Comparison of ENCODE assay signal across 1 cellular context in the genomic region with DNA sequence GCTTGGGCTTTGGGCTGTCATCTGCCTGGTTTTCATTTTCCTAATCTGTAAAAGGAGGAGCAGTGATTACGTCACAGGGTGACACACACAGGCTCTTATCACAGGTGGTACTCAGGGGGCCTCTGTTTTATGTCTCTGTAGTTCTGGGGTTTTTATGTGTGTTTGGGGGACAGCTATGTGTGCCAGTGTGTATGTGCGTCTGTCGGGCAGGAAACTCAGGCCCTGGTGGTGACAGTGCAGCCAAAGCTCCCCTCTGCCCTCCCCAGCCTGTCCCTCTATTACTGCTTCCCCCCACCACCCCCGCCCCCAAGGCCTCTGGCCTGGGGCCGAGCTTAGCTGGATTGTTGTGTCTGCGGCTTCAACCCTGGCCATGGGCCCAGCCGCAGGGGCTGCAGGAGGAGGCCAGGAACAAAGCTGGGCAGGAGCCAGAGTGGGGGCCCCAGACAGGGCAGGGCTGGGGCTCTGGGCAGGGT.
A peak's percentile ranks its signal among the peaks of the same experiment; 100 is the strongest.
TF ChIP-seq lines count a peak whose summit lies in the region.

No MANE protein-coding gene starts in this region.

TF ChIP-seq in SK-N-SH, 30 proteins besides CTCF, POLR2A, EP300 and RAD21 (continued from another document):
- TF ChIP-seq, protein P1, sequence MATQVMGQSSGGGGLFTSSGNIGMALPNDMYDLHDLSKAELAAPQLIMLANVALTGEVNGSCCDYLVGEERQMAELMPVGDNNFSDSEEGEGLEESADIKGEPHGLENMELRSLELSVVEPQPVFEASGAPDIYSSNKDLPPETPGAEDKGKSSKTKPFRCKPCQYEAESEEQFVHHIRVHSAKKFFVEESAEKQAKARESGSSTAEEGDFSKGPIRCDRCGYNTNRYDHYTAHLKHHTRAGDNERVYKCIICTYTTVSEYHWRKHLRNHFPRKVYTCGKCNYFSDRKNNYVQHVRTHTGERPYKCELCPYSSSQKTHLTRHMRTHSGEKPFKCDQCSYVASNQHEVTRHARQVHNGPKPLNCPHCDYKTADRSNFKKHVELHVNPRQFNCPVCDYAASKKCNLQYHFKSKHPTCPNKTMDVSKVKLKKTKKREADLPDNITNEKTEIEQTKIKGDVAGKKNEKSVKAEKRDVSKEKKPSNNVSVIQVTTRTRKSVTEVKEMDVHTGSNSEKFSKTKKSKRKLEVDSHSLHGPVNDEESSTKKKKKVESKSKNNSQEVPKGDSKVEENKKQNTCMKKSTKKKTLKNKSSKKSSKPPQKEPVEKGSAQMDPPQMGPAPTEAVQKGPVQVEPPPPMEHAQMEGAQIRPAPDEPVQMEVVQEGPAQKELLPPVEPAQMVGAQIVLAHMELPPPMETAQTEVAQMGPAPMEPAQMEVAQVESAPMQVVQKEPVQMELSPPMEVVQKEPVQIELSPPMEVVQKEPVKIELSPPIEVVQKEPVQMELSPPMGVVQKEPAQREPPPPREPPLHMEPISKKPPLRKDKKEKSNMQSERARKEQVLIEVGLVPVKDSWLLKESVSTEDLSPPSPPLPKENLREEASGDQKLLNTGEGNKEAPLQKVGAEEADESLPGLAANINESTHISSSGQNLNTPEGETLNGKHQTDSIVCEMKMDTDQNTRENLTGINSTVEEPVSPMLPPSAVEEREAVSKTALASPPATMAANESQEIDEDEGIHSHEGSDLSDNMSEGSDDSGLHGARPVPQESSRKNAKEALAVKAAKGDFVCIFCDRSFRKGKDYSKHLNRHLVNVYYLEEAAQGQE (IDR thresholded peaks at IDR 0.05; ENCODE audit: low read depth, low read length): peak; percentile 64; the same call in 1 of the 2 replicates
- TF ChIP-seq GABPA (IDR thresholded peaks at IDR 0.05; ENCODE audit: low read depth) (no peak), FOXM1 (IDR thresholded peaks at IDR 0.05; ENCODE audit: low read depth) (no peak), RFX5 (IDR thresholded peaks at IDR 0.05; ENCODE audit: low read length) (no peak), MEF2A (IDR thresholded peaks at IDR 0.05; ENCODE audit: borderline replicate concordance, low read depth) (no peak), SMC3 (IDR thresholded peaks at IDR 0.05; ENCODE audit: low read depth, low read length) (no peak), CHD2 (IDR thresholded peaks at IDR 0.05; ENCODE audit: low read length, partially characterized antibody) (no peak), JUND (IDR thresholded peaks at IDR 0.05) (no peak), NRF1 (IDR thresholded peaks at IDR 0.05; ENCODE audit: low read depth, low read length) (no peak), TAF1 (IDR thresholded peaks at IDR 0.05; ENCODE audit: borderline replicate concordance, low read depth, low read length) (no peak), RXRA (IDR thresholded peaks at IDR 0.05; ENCODE audit: borderline replicate concordance, low read depth) (no peak; the same call in none of the 2 replicates), MXI1 (IDR thresholded peaks at IDR 0.05; ENCODE audit: low read depth, low read length) (no peak)
- TF ChIP-seq, protein P2, sequence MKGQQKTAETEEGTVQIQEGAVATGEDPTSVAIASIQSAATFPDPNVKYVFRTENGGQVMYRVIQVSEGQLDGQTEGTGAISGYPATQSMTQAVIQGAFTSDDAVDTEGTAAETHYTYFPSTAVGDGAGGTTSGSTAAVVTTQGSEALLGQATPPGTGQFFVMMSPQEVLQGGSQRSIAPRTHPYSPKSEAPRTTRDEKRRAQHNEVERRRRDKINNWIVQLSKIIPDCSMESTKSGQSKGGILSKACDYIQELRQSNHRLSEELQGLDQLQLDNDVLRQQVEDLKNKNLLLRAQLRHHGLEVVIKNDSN (IDR thresholded peaks at IDR 0.05; ENCODE audit: borderline replicate concordance, low read depth): no peak
- TF ChIP-seq, protein P3, sequence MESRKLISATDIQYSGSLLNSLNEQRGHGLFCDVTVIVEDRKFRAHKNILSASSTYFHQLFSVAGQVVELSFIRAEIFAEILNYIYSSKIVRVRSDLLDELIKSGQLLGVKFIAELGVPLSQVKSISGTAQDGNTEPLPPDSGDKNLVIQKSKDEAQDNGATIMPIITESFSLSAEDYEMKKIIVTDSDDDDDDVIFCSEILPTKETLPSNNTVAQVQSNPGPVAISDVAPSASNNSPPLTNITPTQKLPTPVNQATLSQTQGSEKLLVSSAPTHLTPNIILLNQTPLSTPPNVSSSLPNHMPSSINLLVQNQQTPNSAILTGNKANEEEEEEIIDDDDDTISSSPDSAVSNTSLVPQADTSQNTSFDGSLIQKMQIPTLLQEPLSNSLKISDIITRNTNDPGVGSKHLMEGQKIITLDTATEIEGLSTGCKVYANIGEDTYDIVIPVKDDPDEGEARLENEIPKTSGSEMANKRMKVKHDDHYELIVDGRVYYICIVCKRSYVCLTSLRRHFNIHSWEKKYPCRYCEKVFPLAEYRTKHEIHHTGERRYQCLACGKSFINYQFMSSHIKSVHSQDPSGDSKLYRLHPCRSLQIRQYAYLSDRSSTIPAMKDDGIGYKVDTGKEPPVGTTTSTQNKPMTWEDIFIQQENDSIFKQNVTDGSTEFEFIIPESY (IDR thresholded peaks at IDR 0.05; ENCODE audit: borderline replicate concordance, low read depth): no peak
- TF ChIP-seq, protein P4, sequence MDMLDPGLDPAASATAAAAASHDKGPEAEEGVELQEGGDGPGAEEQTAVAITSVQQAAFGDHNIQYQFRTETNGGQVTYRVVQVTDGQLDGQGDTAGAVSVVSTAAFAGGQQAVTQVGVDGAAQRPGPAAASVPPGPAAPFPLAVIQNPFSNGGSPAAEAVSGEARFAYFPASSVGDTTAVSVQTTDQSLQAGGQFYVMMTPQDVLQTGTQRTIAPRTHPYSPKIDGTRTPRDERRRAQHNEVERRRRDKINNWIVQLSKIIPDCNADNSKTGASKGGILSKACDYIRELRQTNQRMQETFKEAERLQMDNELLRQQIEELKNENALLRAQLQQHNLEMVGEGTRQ (IDR thresholded peaks at IDR 0.05; ENCODE audit: borderline replicate concordance, low read depth, low read length): no peak
